Comparison of ENCODE assay signal across 18 cellular contexts in the genomic region with DNA sequence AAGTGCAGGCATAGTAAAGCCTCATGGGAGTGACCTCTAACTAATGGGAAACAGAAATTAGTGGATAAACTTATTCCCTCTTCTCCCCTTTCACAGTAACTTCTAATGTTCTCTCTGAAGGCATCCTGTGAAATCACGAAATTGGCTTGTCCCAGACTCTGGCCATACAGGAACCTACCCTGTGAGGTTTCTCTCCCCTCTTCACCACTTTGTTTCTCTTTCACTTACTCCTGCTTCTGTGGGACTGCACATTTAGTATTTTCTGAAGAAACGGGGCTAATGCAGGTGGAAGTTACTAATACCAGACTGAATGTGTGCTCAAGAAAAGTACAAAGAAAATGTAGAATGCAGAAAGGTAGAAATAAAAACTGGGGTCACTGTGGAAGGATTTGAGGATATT. TPM values are rescaled to one million over a fixed set of nuclear protein-coding genes. Genes with fewer than 3 reads are reported as not detected.
DNase-seq lines count a peak whose midpoint lies in the region; ATAC-seq and TF ChIP-seq lines count a peak whose summit lies in the region.
"Had no signal": no experiment of that assay in that cellular context is flagged by ENCODE, and none has a peak within 500 bp of the region (broad histone marks: within the 10 kb centered on the region; RNA-seq: fewer than 3 reads in every experiment).

No MANE protein-coding gene starts in this region.

- H3K9me3 Mint-ChIP-seq in stimulated activated memory B cell treated with anti-CD40 and anti-IgM and Interleukin-4, amounts not matched to agents 10 μg/mL and 1 μg/mL and 100 μg/mL, for 72 hours: no peaks in the 10 kb centered on the region
- no peaks in the 10 kb centered on the region for H3K9me3 Mint-ChIP-seq in glutamatergic neuron (ENCODE audit: unreplicated experiment)
- H3K9me3 Mint-ChIP-seq: T-helper 1 cell treated with Interleukin-12 subunit alpha and Interleukin-12 subunit beta and Interleukin-4 antibody, amounts not matched to agents 30 μg/mL and 1 μg/mL, for 36 hours had no signal

- TF ChIP-seq CTCF in glutamatergic neuron (IDR thresholded peaks at IDR 0.05; ENCODE audit: partially characterized antibody, unreplicated experiment): no peak

- H3K4me1 Mint-ChIP-seq in stimulated activated memory B cell treated with anti-CD40 and anti-IgM and Interleukin-4, amounts not matched to agents 10 μg/mL and 1 μg/mL and 100 μg/mL, for 72 hours: no peaks in the 10 kb centered on the region
- no peaks in the 10 kb centered on the region for H3K4me1 Mint-ChIP-seq in glutamatergic neuron (ENCODE audit: low read depth, unreplicated experiment)

- H3K4me3 Mint-ChIP-seq in stimulated activated memory B cell treated with anti-CD40 and anti-IgM and Interleukin-4, amounts not matched to agents 10 μg/mL and 1 μg/mL and 100 μg/mL, for 72 hours: no peak overlapping the region
- H3K4me3 Mint-ChIP-seq in glutamatergic neuron (ENCODE audit: unreplicated experiment): no peak overlapping the region
- H3K4me3 Mint-ChIP-seq: T-helper 1 cell treated with Interleukin-12 subunit alpha and Interleukin-12 subunit beta and Interleukin-4 antibody, amounts not matched to agents 30 μg/mL and 1 μg/mL, for 36 hours had no signal

- H3K36me3 Mint-ChIP-seq in stimulated activated memory B cell treated with anti-CD40 and anti-IgM and Interleukin-4, amounts not matched to agents 10 μg/mL and 1 μg/mL and 100 μg/mL, for 72 hours: peaks cover 4% of the 10 kb centered on the region
- no peaks in the 10 kb centered on the region for H3K36me3 Mint-ChIP-seq in glutamatergic neuron (ENCODE audit: unreplicated experiment)

- no peak for DNase-seq in NCI-H82 (lab: John Stamatoyannopoulos, UW)
- DNase-seq in glutamatergic neuron: no peak
- DNase-seq: COR-L47, HCEC 1CT, Karpas-422, MG63, NCI-H1105, NCI-H1694, NCI-H2107, NCI-H2227 treated with DMSO at 0.1 percent for 48 hours, NCI-H524, SIG-M5 had no signal

- no peak overlapping the region for H3K27ac Mint-ChIP-seq in stimulated activated memory B cell treated with anti-CD40 and anti-IgM and Interleukin-4, amounts not matched to agents 10 μg/mL and 1 μg/mL and 100 μg/mL, for 72 hours
- no peak overlapping the region for H3K27ac Mint-ChIP-seq in glutamatergic neuron (ENCODE audit: unreplicated experiment)
- H3K27ac Mint-ChIP-seq: T-helper 1 cell treated with Interleukin-12 subunit alpha and Interleukin-12 subunit beta and Interleukin-4 antibody, amounts not matched to agents 30 μg/mL and 1 μg/mL, for 36 hours had no signal

- H3K27me3 Mint-ChIP-seq in stimulated activated memory B cell treated with anti-CD40 and anti-IgM and Interleukin-4, amounts not matched to agents 10 μg/mL and 1 μg/mL and 100 μg/mL, for 72 hours: no peaks in the 10 kb centered on the region
- H3K27me3 Mint-ChIP-seq in glutamatergic neuron (ENCODE audit: unreplicated experiment): peaks cover 2% of the 10 kb centered on the region

- ATAC-seq in GM18870 (IDR thresholded peaks at IDR 0.05; ENCODE audit: unreplicated experiment): peak; percentile 62
- peak; percentile 41 for ATAC-seq in GM21529 (IDR thresholded peaks at IDR 0.05; ENCODE audit: unreplicated experiment)
- peak; percentile 76 for ATAC-seq in HG03280 (IDR thresholded peaks at IDR 0.05; ENCODE audit: unreplicated experiment)
- peak; percentile 17 for ATAC-seq in stimulated activated memory B cell treated with anti-CD40 and anti-IgM and Interleukin-4, amounts not matched to agents 10 μg/mL and 1 μg/mL and 100 μg/mL, for 72 hours
- no peak for ATAC-seq in HG03520 (IDR thresholded peaks at IDR 0.05; ENCODE audit: unreplicated experiment)

RNA-seq across cellular contexts. Expression of gene ZNF330, which starts 20.0 kb away (rescaled TPM):
- 23.5 TPM for total RNA-seq in glutamatergic neuron (ENCODE audit: unreplicated experiment)
